Comparison of ENCODE assay signal across 16 cellular contexts in the genomic region with DNA sequence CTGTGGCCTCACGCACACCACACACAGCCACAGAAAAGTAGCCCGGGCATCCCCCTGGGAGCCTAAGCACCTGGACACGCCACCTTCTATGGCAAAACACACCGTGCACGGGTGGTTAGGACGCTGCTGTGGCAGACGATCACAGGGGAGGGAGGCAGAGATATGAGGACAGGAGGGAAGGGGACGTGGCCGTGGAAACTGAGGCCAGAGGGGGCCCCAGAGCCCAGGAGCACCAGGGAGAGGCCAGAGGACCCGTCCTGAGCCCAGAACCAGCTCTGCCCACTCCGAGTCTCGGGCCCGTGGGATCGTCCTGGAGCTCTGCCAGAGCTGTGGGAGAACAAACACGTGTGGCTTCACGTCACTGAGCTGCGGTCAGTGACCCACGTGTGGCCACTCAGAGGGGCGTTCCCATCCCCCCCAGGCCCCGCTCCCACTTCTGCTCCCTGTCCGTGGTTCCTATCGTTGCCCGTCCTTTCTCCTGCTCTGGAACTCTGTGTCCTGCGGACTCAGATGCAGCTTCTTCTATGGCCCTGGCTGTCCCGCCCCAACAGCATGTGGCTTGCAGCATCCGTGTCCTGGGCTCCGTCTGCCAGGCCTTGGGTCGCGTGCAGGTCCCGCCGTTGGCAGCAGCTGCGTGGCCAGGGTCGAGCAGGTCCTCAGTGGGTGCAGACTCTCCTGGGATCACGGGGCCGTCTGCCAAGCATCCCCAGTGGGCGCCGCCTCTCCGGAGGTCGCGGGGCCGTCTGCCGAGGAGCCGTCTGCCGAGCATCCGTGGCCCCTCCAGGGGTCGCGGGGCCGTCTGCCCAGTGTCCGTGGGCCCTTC. TPM values are rescaled to one million over a fixed set of nuclear protein-coding genes. Genes with fewer than 3 reads are reported as not detected.
A peak's percentile ranks its signal among the peaks of the same experiment; 100 is the strongest.
DNase-seq lines count a peak whose midpoint lies in the region; ATAC-seq, FAIRE-seq and TF ChIP-seq lines count a peak whose summit lies in the region.
"Had no signal": no experiment of that assay in that cellular context is flagged by ENCODE, and none has a peak within 500 bp of the region (broad histone marks: within the 10 kb centered on the region; RNA-seq: fewer than 3 reads in every experiment).

No MANE protein-coding gene starts in this region.

- H4K20me1 ChIP-seq in K562 (replicated peaks; ENCODE audit: control insufficient read depth, insufficient read depth, low read length): no peaks in the 10 kb centered on the region

- peak; percentile 44 for DNase-seq in activated CD4-positive, alpha-beta T cell treated with anti-CD3 and anti-CD28 coated beads, Interleukin-2, amount 10 ng/mL, durations not matched to agents 7 days and 5 days
- DNase-seq in activated CD4-positive, alpha-beta T cell treated with anti-CD3 and anti-CD28 coated beads for 4 hours: no peak
- DNase-seq in LHCN-M2 (ENCODE audit: low read depth) (peak; percentile 15), K562 (ENCODE audit: extremely low read depth in 1 of 4, low spot score in 3 of 4) (no peak), RPMI8226 (no peak)
- no peak for DNase-seq in T-helper 2 cell treated with Interferon-gamma antibody and Interleukin-4, amounts not matched to agents 5 μg/mL and 100 μg/mL, for 36 hours (ENCODE audit: low spot score)
- DNase-seq in stimulated activated naive CD4-positive, alpha-beta T cell treated with Interleukin-2 at 50 U/mL for 16 hours (lab: John Stamatoyannopoulos, UW): no peak
- DNase-seq: effector CD8-positive, alpha-beta T cell; NCI-H1436; NCI-H345 had no signal

- TF ChIP-seq POLR2A in K562 (conservative IDR thresholded peaks at IDR 0.05): no peak

- peaks cover 9 to 19% of the 10 kb centered on the region in 2 experiments; a peak in 1 of 5 replicates for H3K27me3 ChIP-seq in K562 (ENCODE audit: control insufficient read depth in 2 of 2, insufficient read depth in 2 of 2, low read length in 2 of 2)
- H3K27me3 ChIP-seq: breast epithelium, pancreas had no signal

- no peak overlapping the region for H3K4me3 Mint-ChIP-seq in activated CD4-positive, alpha-beta T cell treated with anti-CD3 and anti-CD28 coated beads, Interleukin-2, amount 10 ng/mL, durations not matched to agents 7 days and 5 days
- H3K4me3 Mint-ChIP-seq in stimulated activated memory B cell treated with anti-CD40 and anti-IgM and Interleukin-4, amounts not matched to agents 10 μg/mL and 1 μg/mL and 100 μg/mL, for 72 hours: no peak overlapping the region
- no peak overlapping the region for H3K4me3 Mint-ChIP-seq in T-helper 2 cell treated with Interferon-gamma antibody and Interleukin-4, amounts not matched to agents 5 μg/mL and 100 μg/mL, for 36 hours
- H3K4me3 Mint-ChIP-seq: activated naive CD4-positive, alpha-beta T cell treated with anti-CD3 and anti-CD28 coated beads, Interleukin-2, amount 50 U/mL, for 24 hours had no signal

- POLR2A ChIA-PET in activated CD4-positive, alpha-beta T cell treated with anti-CD3 and anti-CD28 coated beads, Interleukin-2, amount 10 ng/mL, durations not matched to agents 7 days and 5 days (lab: Charles Lee): no interaction called here
- POLR2A ChIA-PET in K562 (lab: Yijun Ruan, JAX): interaction anchor here (0.6 to 1.2 kb wide), 2 partner anchors 15 to 56 kb away, joined by 3 to 4 read pairs; no protein-coding TSS in a partner anchor

- H3K4me2 ChIP-seq in K562 (ENCODE audit: insufficient read depth, low read length): no peak overlapping the region
- H3K4me2 ChIP-seq: KMS-11 had no signal

- H3K4me1 ChIP-seq in K562 (replicated peaks in 1 of 2; ENCODE audit: control insufficient read depth in 2 of 2, insufficient read depth in 2 of 2, low read length in 2 of 2): peaks cover 11 to 72% of the 10 kb centered on the region in 2 experiments
- H3K4me1 ChIP-seq: breast epithelium, pancreas had no signal

- H3K9me3 Mint-ChIP-seq in activated CD4-positive, alpha-beta T cell treated with anti-CD3 and anti-CD28 coated beads, Interleukin-2, amount 10 ng/mL, durations not matched to agents 7 days and 5 days: no peaks in the 10 kb centered on the region
- H3K9me3 Mint-ChIP-seq in stimulated activated memory B cell treated with anti-CD40 and anti-IgM and Interleukin-4, amounts not matched to agents 10 μg/mL and 1 μg/mL and 100 μg/mL, for 72 hours: no peaks in the 10 kb centered on the region
- H3K9me3 Mint-ChIP-seq in T-helper 2 cell treated with Interferon-gamma antibody and Interleukin-4, amounts not matched to agents 5 μg/mL and 100 μg/mL, for 36 hours: no peaks in the 10 kb centered on the region
- H3K9me3 Mint-ChIP-seq: activated naive CD4-positive, alpha-beta T cell treated with anti-CD3 and anti-CD28 coated beads, Interleukin-2, amount 50 U/mL, for 24 hours had no signal

- H3K36me3 Mint-ChIP-seq in activated CD4-positive, alpha-beta T cell treated with anti-CD3 and anti-CD28 coated beads, Interleukin-2, amount 10 ng/mL, durations not matched to agents 7 days and 5 days (ENCODE audit: low read depth): no peaks in the 10 kb centered on the region
- H3K36me3 Mint-ChIP-seq in stimulated activated memory B cell treated with anti-CD40 and anti-IgM and Interleukin-4, amounts not matched to agents 10 μg/mL and 1 μg/mL and 100 μg/mL, for 72 hours: peaks cover 10% of the 10 kb centered on the region
- H3K36me3 Mint-ChIP-seq in T-helper 2 cell treated with Interferon-gamma antibody and Interleukin-4, amounts not matched to agents 5 μg/mL and 100 μg/mL, for 36 hours (ENCODE audit: low read depth): no peaks in the 10 kb centered on the region
- H3K36me3 Mint-ChIP-seq: activated naive CD4-positive, alpha-beta T cell treated with anti-CD3 and anti-CD28 coated beads, Interleukin-2, amount 50 U/mL, for 24 hours had no signal

- no TSS peak for BruUV-seq in K562 (replicated peaks; lab: Mats Ljungman, UMichigan)

- FAIRE-seq in K562 (lab: Jason Lieb, UNC): no peak
- FAIRE-seq: pancreas had no signal

- in situ Hi-C loops in K562 (cut with MboI): no loop called here

- no peak for TF ChIP-seq EP300 in K562 (IDR thresholded peaks at IDR 0.05; ENCODE audit: low read length)

- no peaks in the 10 kb centered on the region for H3K79me2 ChIP-seq in K562 (ENCODE audit: control insufficient read depth, insufficient read depth, low read length)

- no peak overlapping the region for H3K9ac ChIP-seq in K562 (ENCODE audit: insufficient read depth in 1 of 2, low read depth in 2 of 2, low read length in 2 of 2)
- H3K9ac ChIP-seq: KMS-11 had no signal

- CTCF ChIA-PET in activated CD4-positive, alpha-beta T cell treated with anti-CD3 and anti-CD28 coated beads, Interleukin-2, amount 10 ng/mL, durations not matched to agents 7 days and 5 days (lab: Charles Lee): interaction anchor here (1.2 to 3.9 kb wide), 6 partner anchors 11 to 86 kb away, joined by 3 to 19 read pairs (median 6); no protein-coding TSS in a partner anchor
- CTCF ChIA-PET in K562 (lab: Yijun Ruan, JAX; ENCODE audit: low intra/inter-chr PET ratio): interaction anchor here (0.6 kb wide), 1 partner anchor 87 kb away, joined by 4 read pairs; no protein-coding TSS in a partner anchor

- peaks cover 4% of the 10 kb centered on the region for H3K27me3 Mint-ChIP-seq in activated CD4-positive, alpha-beta T cell treated with anti-CD3 and anti-CD28 coated beads, Interleukin-2, amount 10 ng/mL, durations not matched to agents 7 days and 5 days
- no peaks in the 10 kb centered on the region for H3K27me3 Mint-ChIP-seq in stimulated activated memory B cell treated with anti-CD40 and anti-IgM and Interleukin-4, amounts not matched to agents 10 μg/mL and 1 μg/mL and 100 μg/mL, for 72 hours
- peaks cover 4% of the 10 kb centered on the region for H3K27me3 Mint-ChIP-seq in T-helper 2 cell treated with Interferon-gamma antibody and Interleukin-4, amounts not matched to agents 5 μg/mL and 100 μg/mL, for 36 hours (ENCODE audit: low read depth)
- H3K27me3 Mint-ChIP-seq: activated naive CD4-positive, alpha-beta T cell treated with anti-CD3 and anti-CD28 coated beads, Interleukin-2, amount 50 U/mL, for 24 hours had no signal

- intact Hi-C loops in K562 (cut with micrococcal nuclease): no loop called here

- H3K27ac Mint-ChIP-seq in activated CD4-positive, alpha-beta T cell treated with anti-CD3 and anti-CD28 coated beads, Interleukin-2, amount 10 ng/mL, durations not matched to agents 7 days and 5 days: no peak overlapping the region
- H3K27ac Mint-ChIP-seq in stimulated activated memory B cell treated with anti-CD40 and anti-IgM and Interleukin-4, amounts not matched to agents 10 μg/mL and 1 μg/mL and 100 μg/mL, for 72 hours: no peak overlapping the region
- no peak overlapping the region for H3K27ac Mint-ChIP-seq in T-helper 2 cell treated with Interferon-gamma antibody and Interleukin-4, amounts not matched to agents 5 μg/mL and 100 μg/mL, for 36 hours
- H3K27ac Mint-ChIP-seq: activated naive CD4-positive, alpha-beta T cell treated with anti-CD3 and anti-CD28 coated beads, Interleukin-2, amount 50 U/mL, for 24 hours had no signal

- H3K4me3 ChIP-seq in K562: no peak overlapping the region
- H3K4me3 ChIP-seq: breast epithelium, pancreas had no signal

- no peaks in the 10 kb centered on the region for H3K36me3 ChIP-seq in K562 (ENCODE audit: control insufficient read depth, insufficient read depth, low read length)
- H3K36me3 ChIP-seq: breast epithelium, pancreas had no signal

- no peak overlapping the region for H2AFZ ChIP-seq in K562 (ENCODE audit: low read depth, low read length)

- H3K9me3 ChIP-seq in K562 (replicated peaks; ENCODE audit: control insufficient read depth, insufficient read depth, low read depth, low read length): no peaks in the 10 kb centered on the region
- H3K9me3 ChIP-seq: pancreas had no signal

- no peaks in the 10 kb centered on the region for H3K9me1 ChIP-seq in K562 (ENCODE audit: control insufficient read depth, insufficient read depth, low read length)

- ATAC-seq in K562: peak; percentile 5; the same call in 1 of the 3 replicates
- ATAC-seq in stimulated activated memory B cell treated with anti-CD40 and anti-IgM and Interleukin-4, amounts not matched to agents 10 μg/mL and 1 μg/mL and 100 μg/mL, for 72 hours: peak; percentile 60
- ATAC-seq: pancreas had no signal

- peaks cover 12% of the 10 kb centered on the region for H3K4me1 Mint-ChIP-seq in activated CD4-positive, alpha-beta T cell treated with anti-CD3 and anti-CD28 coated beads, Interleukin-2, amount 10 ng/mL, durations not matched to agents 7 days and 5 days
- peaks cover 24% of the 10 kb centered on the region for H3K4me1 Mint-ChIP-seq in stimulated activated memory B cell treated with anti-CD40 and anti-IgM and Interleukin-4, amounts not matched to agents 10 μg/mL and 1 μg/mL and 100 μg/mL, for 72 hours
- no peaks in the 10 kb centered on the region for H3K4me1 Mint-ChIP-seq in T-helper 2 cell treated with Interferon-gamma antibody and Interleukin-4, amounts not matched to agents 5 μg/mL and 100 μg/mL, for 36 hours (ENCODE audit: low read depth)

- no peak for TF ChIP-seq RAD21 in K562 (CRISPR knock-in tag; conservative IDR thresholded peaks at IDR 0.05 in 1 of 2, IDR thresholded peaks at IDR 0.05 in 1 of 2)

- WGBS in K562 (ENCODE audit: insufficient coverage, low coverage, missing lambda C conversion rate): 36% methylated on average over 23 of the region's 49 CpGs

- TF ChIP-seq CTCF in K562 (IDR thresholded peaks at IDR 0.05 in 2 of 3, conservative IDR thresholded peaks at IDR 0.05 in 1 of 3; ENCODE audit: insufficient read depth in 2 of 3, low read depth in 1 of 3, low read length in 3 of 3): no peak

- no peak overlapping the region for H3K27ac ChIP-seq in K562 (ENCODE audit: extremely low read depth, low read depth, low read length)
- H3K27ac ChIP-seq: breast epithelium, HL-60, KMS-11, pancreas had no signal

RNA-seq across cellular contexts. Expression of a gene that starts 31.0 kb away (rescaled TPM):
- 10 to 100 TPM; 32.1 to 36.3 TPM for total RNA-seq in activated CD4-positive, alpha-beta T cell treated with anti-CD3 and anti-CD28 coated beads, Interleukin-2, amount 10 ng/mL, durations not matched to agents 7 days and 5 days
- total RNA-seq in LHCN-M2 (2014; rRNA removed) (28.0 and 33.7 TPM in 2 replicates), K562 (2014; rRNA removed) (111 and 135 TPM in 2 replicates), K562 (2014; rRNA removed; fragmentation: Illumina TruSeq; extraction: Trizol) (13.0 and 15.7 TPM in 2 replicates), K562 (2015; rRNA removed; fragmentation: Illumina TruSeq; extraction: Trizol) (37.9 and 40.4 TPM in 2 replicates), K562 (2021) (83.3 and 89.9 TPM in 2 replicates)
- 32.6 TPM for polyA plus RNA-seq in LHCN-M2 (2012)
- total RNA-seq in K562 (2011; cell fraction: chromatin; rRNA removed; ENCODE audit: low replicate concordance): 48.4 and 118 TPM in 2 replicates
- total RNA-seq in K562 (2011; cell fraction: nucleolus; rRNA removed): 96.6 and 125 TPM in 2 replicates
- total RNA-seq in K562 (2011; cell fraction: nucleoplasm; rRNA removed): 56.0 and 71.4 TPM in 2 replicates
- polyA plus RNA-seq in K562 (2011; rRNA removed) (45.0 and 45.4 TPM in 2 replicates), K562 (2014; fragmentation: Illumina TruSeq; extraction: Trizol) (33.2 and 48.4 TPM in 2 replicates), K562 (2014; fragmentation: Nextera tagmentation; extraction: Ambion mirVana) (1 to 10 TPM in 1 of 2 experiments, under 1 TPM in 1; 0.99 to 2.0 TPM), K562 (2014; rRNA removed) (122 and 151 TPM in 2 replicates)
- polyA plus RNA-seq in K562 (2011; cell fraction: cytosol; rRNA removed): 69.2 and 135 TPM in 2 replicates
- polyA plus RNA-seq in K562 (2011; cell fraction: nucleus; rRNA removed): 114 and 189 TPM in 2 replicates
- polyA plus RNA-seq in K562 (2012): 53.9 and 82.1 TPM in 2 replicates
- polyA minus RNA-seq in K562 (2011; rRNA and poly(A)+ RNA removed): 8.6 and 13.3 TPM in 2 replicates
- 24.0 and 28.9 TPM in 2 replicates for polyA minus RNA-seq in K562 (2011; cell fraction: cytosol; rRNA and poly(A)+ RNA removed)
- 24.9 and 29.6 TPM in 2 replicates for polyA minus RNA-seq in K562 (2011; cell fraction: nucleus; rRNA and poly(A)+ RNA removed)

RNA-seq across cellular contexts. Expression of a gene that starts 47.1 kb away (rescaled TPM):
- 10 to 100 TPM; 12.4 to 13.5 TPM for total RNA-seq in activated CD4-positive, alpha-beta T cell treated with anti-CD3 and anti-CD28 coated beads, Interleukin-2, amount 10 ng/mL, durations not matched to agents 7 days and 5 days
- total RNA-seq in LHCN-M2 (2014; rRNA removed) (0.19 and 0.57 TPM in 2 replicates), K562 (2014; rRNA removed) (0.27 and 0.41 TPM in 2 replicates), K562 (2014; rRNA removed; fragmentation: Illumina TruSeq; extraction: Trizol) (not detected in 2 replicates), K562 (2015; rRNA removed; fragmentation: Illumina TruSeq; extraction: Trizol) (0.26 and 0.58 TPM in 2 replicates), K562 (2021) (0.47 and 0.54 TPM in 2 replicates)
- 0.91 TPM for polyA plus RNA-seq in LHCN-M2 (2012)
- 0.30 and 3.1 TPM in 2 replicates for total RNA-seq in K562 (2011; cell fraction: chromatin; rRNA removed; ENCODE audit: low replicate concordance)
- 1.1 and 1.8 TPM in 2 replicates for total RNA-seq in K562 (2011; cell fraction: nucleolus; rRNA removed)
- total RNA-seq in K562 (2011; cell fraction: nucleoplasm; rRNA removed): 1.4 and 1.9 TPM in 2 replicates
- polyA plus RNA-seq in K562 (2011; rRNA removed) (1.1 and 1.4 TPM in 2 replicates), K562 (2014; fragmentation: Illumina TruSeq; extraction: Trizol) (0.68 TPM in 2 replicates), K562 (2014; fragmentation: Nextera tagmentation; extraction: Ambion mirVana) (not detected), K562 (2014; rRNA removed) (0.36 and 0.40 TPM in 2 replicates)
- 1.7 and 3.9 TPM in 2 replicates for polyA plus RNA-seq in K562 (2011; cell fraction: cytosol; rRNA removed)
- 2.7 and 3.4 TPM in 2 replicates for polyA plus RNA-seq in K562 (2011; cell fraction: nucleus; rRNA removed)
- 0.44 and 2.4 TPM in 2 replicates for polyA plus RNA-seq in K562 (2012)
- 0.90 and 0.95 TPM in 2 replicates for polyA minus RNA-seq in K562 (2011; rRNA and poly(A)+ RNA removed)
- polyA minus RNA-seq in K562 (2011; cell fraction: cytosol; rRNA and poly(A)+ RNA removed): 1.1 and 2.2 TPM in 2 replicates
- 1.7 and 1.9 TPM in 2 replicates for polyA minus RNA-seq in K562 (2011; cell fraction: nucleus; rRNA and poly(A)+ RNA removed)

Comparison
In these comparisons a context has a peak if more than half of its experiments do, and no peak if none do; other contexts are left out.
1. DNase-seq: peak in activated CD4-positive, alpha-beta T cell treated with anti-CD3 and anti-CD28 coated beads, Interleukin-2, amount 10 ng/mL, durations not matched to agents 7 days and 5 days (single experiment) and LHCN-M2 (single experiment); none in activated CD4-positive, alpha-beta T cell treated with anti-CD3 and anti-CD28 coated beads for 4 hours (0 of 2), K562 (0 of 4), T-helper 2 cell treated with Interferon-gamma antibody and Interleukin-4, amounts not matched to agents 5 μg/mL and 100 μg/mL, for 36 hours (single experiment), stimulated activated naive CD4-positive, alpha-beta T cell treated with Interleukin-2 at 50 U/mL for 16 hours (single experiment) and RPMI8226 (single experiment).